Comparison of ENCODE assay signal across 23 cellular contexts in genomic region chr12:100031821-100032220, GRCh38. TPM values are rescaled to one million over a fixed set of nuclear protein-coding genes. Genes with fewer than 3 reads are reported as not detected.
A peak's percentile ranks its signal among the peaks of the same experiment; 100 is the strongest.
DNase-seq lines count a peak whose midpoint lies in the region; ATAC-seq and TF ChIP-seq lines count a peak whose summit lies in the region.
"Had no signal": no experiment of that assay in that cellular context is flagged by ENCODE, and none has a peak within 500 bp of the region (broad histone marks: within the 10 kb centered on the region; RNA-seq: fewer than 3 reads in every experiment).

No MANE protein-coding gene starts in this region.

- H3K4me3 Mint-ChIP-seq in chondrocyte (ENCODE audit: unreplicated experiment), result no peak overlapping the region
- H3K4me3 Mint-ChIP-seq: CD4-positive, alpha-beta memory T cell had no signal

- H3K9me3 Mint-ChIP-seq in chondrocyte (ENCODE audit: low read depth), result no peaks in the 10 kb centered on the region

- H3K9me2 ChIP-seq in GM23248 (ENCODE audit: insufficient read depth), result no peaks in the 10 kb centered on the region

- H3K27ac ChIP-seq in GM23248 (no peak overlapping the region), sigmoid colon (no peak overlapping the region)

- H3K27ac Mint-ChIP-seq in chondrocyte (ENCODE audit: unreplicated experiment), result no peak overlapping the region
- H3K27ac Mint-ChIP-seq: CD4-positive, alpha-beta memory T cell had no signal

- 33 to 38% methylated on average over 2 of the region's 2 CpGs for WGBS in GM23248 (ENCODE audit: low coverage in 1 of 2, low lambda C conversion rate in 2 of 2, missing lambda C conversion rate in 2 of 2), 2 experiments
- WGBS in sigmoid colon, 2 donors, result 93 to 98% methylated on average over 2 of the region's 2 CpGs

- H3K36me3 ChIP-seq in GM23248 (ENCODE audit: low read depth) (no peaks in the 10 kb centered on the region), sigmoid colon (peaks cover 0 to 7% (median 0%) of the 10 kb centered on the region in 4 donors)

- ATAC-seq in SK-N-SH treated with all-trans-retinoic acid at 6 μM for 48 hours (peak; percentile 32; the same call in 1 of the 3 replicates), HG03159 (IDR thresholded peaks at IDR 0.05; ENCODE audit: unreplicated experiment) (no peak)
- ATAC-seq: K562 had no signal

- no peak overlapping the region for H3K4me2 ChIP-seq in GM23248 (ENCODE audit: unreplicated experiment)

- DNase-seq in AG20443 (ENCODE audit: low spot score) (peak; percentile 19), GM23248 (peak; percentile 13), fibroblast of the aortic adventitia (ENCODE audit: low read depth) (peak; percentile 30), chondrocyte (ENCODE audit: low spot score) (no peak), sigmoid colon (no peak), pons (ENCODE audit: low spot score) (no peak)
- DNase-seq: C1 segment of cervical spinal cord; CD4-positive, alpha-beta memory T cell; COR-L47; DMS79; EL; GDM1; HCEC 1CT; NCI-H1105 treated with DMSO at 0.1 percent for 48 hours; NCI-H146; NCI-H2081; NCI-H2171; NCI-H345; NCI-H524 treated with DMSO at 0.1 percent for 48 hours; NCI-H774 had no signal

- no peak for TF ChIP-seq EP300 in sigmoid colon (IDR thresholded peaks at IDR 0.05)

- H3K9ac ChIP-seq in GM23248, result no peak overlapping the region

- H3K4me1 ChIP-seq in GM23248 (ENCODE audit: insufficient read depth), result no peaks in the 10 kb centered on the region
- H3K4me1 ChIP-seq in sigmoid colon, result no peaks in the 10 kb centered on the region

- H2AFZ ChIP-seq in GM23248, result no peak overlapping the region

- no peaks in the 10 kb centered on the region for H3K79me2 ChIP-seq in GM23248 (ENCODE audit: insufficient read depth)

- TF ChIP-seq CTCF in fibroblast of the aortic adventitia (IDR thresholded peaks at IDR 0.05; ENCODE audit: insufficient read depth, low read length), result no peak
- TF ChIP-seq CTCF in chondrocyte (IDR thresholded peaks at IDR 0.05), result no peak
- TF ChIP-seq CTCF in sigmoid colon (IDR thresholded peaks at IDR 0.05), result no peak

- H3K4me3 ChIP-seq in GM23248, result no peak overlapping the region
- no peak overlapping the region for H3K4me3 ChIP-seq in fibroblast of the aortic adventitia (ENCODE audit: low read depth, low read length)
- H3K4me3 ChIP-seq in sigmoid colon, result no peak overlapping the region
- H3K4me3 ChIP-seq: K562 had no signal

- intact Hi-C loops in sigmoid colon (cut with DNase I), result no loop called here

- H3F3A ChIP-seq in GM23248 (ENCODE audit: insufficient read depth), result no peaks in the 10 kb centered on the region

- H3K27me3 ChIP-seq in GM23248 (replicated peaks; ENCODE audit: insufficient read depth) (no peaks in the 10 kb centered on the region), sigmoid colon (no peaks in the 10 kb centered on the region)

- no peak for TF ChIP-seq POLR2A in sigmoid colon (IDR thresholded peaks at IDR 0.05)

- in situ Hi-C loops in GM23248 (cut with MboI), result no loop called here

- no peaks in the 10 kb centered on the region for H3K4me1 Mint-ChIP-seq in chondrocyte (ENCODE audit: low read depth)
- H3K4me1 Mint-ChIP-seq: CD4-positive, alpha-beta memory T cell had no signal

- no peaks in the 10 kb centered on the region for H3K27me3 Mint-ChIP-seq in chondrocyte (ENCODE audit: low read depth)
- H3K27me3 Mint-ChIP-seq: CD4-positive, alpha-beta memory T cell had no signal

- H3K36me3 Mint-ChIP-seq in chondrocyte (ENCODE audit: low read depth), result peaks cover 6% of the 10 kb centered on the region

- no peaks in the 10 kb centered on the region for H4K20me1 ChIP-seq in GM23248 (ENCODE audit: insufficient read depth)

- H3K9me3 ChIP-seq in GM23248 (ENCODE audit: low read depth) (no peaks in the 10 kb centered on the region), sigmoid colon (no peaks in the 10 kb centered on the region)

TF ChIP-seq in SK-N-SH treated with all-trans-retinoic acid at 6 μM for 48 hours, 23 proteins besides CTCF, POLR2A, EP300 and RAD21 (continues in another document):
- no peak for TF ChIP-seq TSHZ2 (CRISPR knock-in tag; IDR thresholded peaks at IDR 0.05)
- no peak for TF ChIP-seq ZNF565 (CRISPR knock-in tag; conservative IDR thresholded peaks at IDR 0.05; ENCODE audit: low read depth)
- no peak for TF ChIP-seq GLIS3 (CRISPR knock-in tag; IDR thresholded peaks at IDR 0.05)
- TF ChIP-seq, protein P1, sequence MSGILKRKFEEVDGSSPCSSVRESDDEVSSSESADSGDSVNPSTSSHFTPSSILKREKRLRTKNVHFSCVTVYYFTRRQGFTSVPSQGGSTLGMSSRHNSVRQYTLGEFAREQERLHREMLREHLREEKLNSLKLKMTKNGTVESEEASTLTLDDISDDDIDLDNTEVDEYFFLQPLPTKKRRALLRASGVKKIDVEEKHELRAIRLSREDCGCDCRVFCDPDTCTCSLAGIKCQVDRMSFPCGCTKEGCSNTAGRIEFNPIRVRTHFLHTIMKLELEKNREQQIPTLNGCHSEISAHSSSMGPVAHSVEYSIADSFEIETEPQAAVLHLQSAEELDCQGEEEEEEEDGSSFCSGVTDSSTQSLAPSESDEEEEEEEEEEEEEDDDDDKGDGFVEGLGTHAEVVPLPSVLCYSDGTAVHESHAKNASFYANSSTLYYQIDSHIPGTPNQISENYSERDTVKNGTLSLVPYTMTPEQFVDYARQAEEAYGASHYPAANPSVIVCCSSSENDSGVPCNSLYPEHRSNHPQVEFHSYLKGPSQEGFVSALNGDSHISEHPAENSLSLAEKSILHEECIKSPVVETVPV (CRISPR knock-in tag; IDR thresholded peaks at IDR 0.05), result no peak
- no peak for TF ChIP-seq TOX (CRISPR knock-in tag; IDR thresholded peaks at IDR 0.05; ENCODE audit: borderline replicate concordance)
- TF ChIP-seq ZC3H10 (CRISPR knock-in tag; IDR thresholded peaks at IDR 0.05), result no peak
- no peak for TF ChIP-seq ARNTL (CRISPR knock-in tag; IDR thresholded peaks at IDR 0.05; ENCODE audit: borderline replicate concordance, low read depth)
- TF ChIP-seq ESRRG (CRISPR knock-in tag; IDR thresholded peaks at IDR 0.05), result no peak
- TF ChIP-seq CREB5 (CRISPR knock-in tag; IDR thresholded peaks at IDR 0.05; ENCODE audit: low read depth), result no peak
- no peak for TF ChIP-seq PATZ1 (CRISPR knock-in tag; IDR thresholded peaks at IDR 0.05; ENCODE audit: borderline replicate concordance)
- TF ChIP-seq CSDC2 (CRISPR knock-in tag; IDR thresholded peaks at IDR 0.05), result no peak
- TF ChIP-seq OSR1 (CRISPR knock-in tag; IDR thresholded peaks at IDR 0.05), result no peak
- TF ChIP-seq ZFP3 (CRISPR knock-in tag; IDR thresholded peaks at IDR 0.05), result no peak
- no peak for TF ChIP-seq BACH2 (CRISPR knock-in tag; IDR thresholded peaks at IDR 0.05; ENCODE audit: borderline replicate concordance)

RNA-seq across cellular contexts. Expression of gene ANKS1B, which starts 47.1 kb away (rescaled TPM):
- not detected in 2 replicates for total RNA-seq in GM23248 (2014; rRNA removed; shearing (Covaris generic))
- polyA plus RNA-seq in GM23248 (2016; fragmentation: Nextera tagmentation; extraction: Ambion mirVana) (not detected in 2 replicates), sigmoid colon (1 to 10 TPM in 2 of 3 donors, not detected in 1; 1.0 to 1.2 TPM)
- total RNA-seq in fibroblast of the aortic adventitia (ENCODE audit: low replicate concordance) (1.5 and 47.0 TPM in 2 replicates), chondrocyte (1.8 to 2.3 TPM (median 1.9 TPM) in 3 replicates), sigmoid colon (10 to 100 TPM; 27.7 to 57.3 (median 37.1) TPM)
- polyA plus RNA-seq: CD4-positive, alpha-beta memory T cell had no signal

Comparison
In these comparisons a context has a peak if more than half of its experiments do, and no peak if none do; other contexts are left out.
1. DNase-seq: peak in AG20443 (single experiment), GM23248 (single experiment) and fibroblast of the aortic adventitia (single experiment); none in chondrocyte (single experiment), sigmoid colon (single experiment) and pons (single experiment).